8 cellular contexts compared by ENCODE assay signal in the genomic region with DNA sequence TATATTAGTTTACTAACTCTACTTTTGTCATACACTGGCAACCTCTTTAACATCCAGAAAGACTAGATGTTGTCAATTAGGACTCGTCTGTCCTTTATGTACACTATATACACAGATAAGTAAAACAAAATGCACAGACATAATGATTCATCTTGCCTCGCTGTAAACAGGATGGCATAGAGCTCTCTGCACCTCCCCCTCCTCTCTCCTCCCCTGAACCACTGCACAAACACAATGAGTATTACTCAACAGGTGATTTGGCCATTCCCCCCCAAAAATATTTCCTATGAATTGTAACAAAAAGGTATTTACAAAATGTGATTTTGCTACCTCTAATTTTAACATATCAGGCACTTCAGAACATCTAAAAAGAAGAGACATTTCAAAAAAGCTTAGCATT.
DNase-seq lines count a peak whose midpoint lies in the region; ATAC-seq, FAIRE-seq and TF ChIP-seq lines count a peak whose summit lies in the region.
"Not testable (repeated sequence)": the region's sequence is repeated elsewhere in the genome, so short reads cannot be mapped to it uniquely, and the experiment has no call there.

No MANE protein-coding gene starts in this region.

- H3K4me2 ChIP-seq in KMS-11, result peak overlapping the region; percentile 77
- H3K4me2 ChIP-seq in HepG2 (ENCODE audit: low read depth, low read length), result peak overlapping the region; percentile 79

- CTCF ChIA-PET in CD8-positive, alpha-beta T cell (lab: Charles Lee); HepG2 (lab: Yijun Ruan, JAX; ENCODE audit: low intra/inter-chr PET ratio, low total read pairs): not testable (repeated sequence)

- in situ Hi-C loops in astrocyte of the cerebellum (cut with HindIII; ENCODE audit: low sequenced_read_pairs); HepG2 (cut with HindIII; ENCODE audit: extremely low pct_ligation_motif_present, low pct_unique_long_range_greater_than_20kb): not testable (repeated sequence)

- peaks cover 35% of the 10 kb centered on the region for H3K36me3 Mint-ChIP-seq in CD8-positive, alpha-beta T cell

- peak overlapping the region; percentile 88 for H3K27ac Mint-ChIP-seq in CD8-positive, alpha-beta T cell

- WGBS in HepG2 (ENCODE audit: low lambda C conversion rate), result 0% methylated on average over 2 of the region's 2 CpGs
- 0 to 1% (median 0%) methylated on average over 2 of the region's 2 CpGs for WGBS in ovary, 3 donors
- WGBS in thyroid gland, 2 donors, result 0% methylated on average over 2 of the region's 2 CpGs

- H3K4me1 ChIP-seq in CD8-positive, alpha-beta T cell (ENCODE audit: insufficient read depth, low read length), result peaks cover 20% of the 10 kb centered on the region
- peaks cover 20% of the 10 kb centered on the region for H3K4me1 ChIP-seq in KMS-11 (ENCODE audit: low read depth, poor library complexity, severe bottlenecking)
- peaks cover 46% of the 10 kb centered on the region for H3K4me1 ChIP-seq in HepG2 (ENCODE audit: insufficient read depth, low read length)
- H3K4me1 ChIP-seq in ovary (ENCODE audit: insufficient read depth), result not testable (repeated sequence)
- H3K4me1 ChIP-seq in thyroid gland, result peaks cover 13 to 21% of the 10 kb centered on the region in 2 donors

- not testable (repeated sequence) for H2AFZ ChIP-seq in KMS-11 (ENCODE audit: low read depth); HepG2 (ENCODE audit: low read length)

- POLR2A ChIA-PET in CD8-positive, alpha-beta T cell (lab: Charles Lee), result interaction anchor here (2.6 to 3.2 kb wide), 2 partner anchors 16 to 95 kb away, joined by 10 to 14 read pairs; partner anchors contain the start of gene SCAND1
- POLR2A ChIA-PET in HepG2 (lab: Yijun Ruan, JAX), result interaction anchor here (0.7 to 1.6 kb wide), 4 partner anchors 16 to 307 kb away, joined by 3 to 9 read pairs (median 6); partner anchors contain the start of gene SCAND1

- not testable (repeated sequence) for H3K36me3 ChIP-seq in CD8-positive, alpha-beta T cell (ENCODE audit: insufficient read depth, low read length); KMS-11 (ENCODE audit: insufficient read depth); HepG2 (replicated peaks in 1 of 2; ENCODE audit: control insufficient read depth in 1 of 2, insufficient read depth in 2 of 2, low read length in 2 of 2); ovary; thyroid gland

- TF ChIP-seq EP300 in HepG2 (IDR thresholded peaks at IDR 0.05; ENCODE audit: low read depth in 2 of 2, low read length in 2 of 2); HepG2 (CRISPR knock-in tag; IDR thresholded peaks at IDR 0.05; ENCODE audit: borderline replicate concordance); ovary (IDR thresholded peaks at IDR 0.05): not testable (repeated sequence)

- H3K4me3 ChIP-seq in CD8-positive, alpha-beta T cell (ENCODE audit: low read depth, low read length); KMS-11 (IDR thresholded peaks at IDR 0.05; ENCODE audit: insufficient read depth, low read depth, low read length): not testable (repeated sequence)
- H3K4me3 ChIP-seq in astrocyte of the cerebellum (ENCODE audit: low read depth, low read length) (peak overlapping the region; percentile 84), epithelial cell of proximal tubule (ENCODE audit: low read depth, low read length) (peak overlapping the region; percentile 93), HepG2 (replicated peaks in 1 of 3; ENCODE audit: insufficient read depth in 1 of 3, low read depth in 2 of 3, low read length in 3 of 3) (peak overlapping the region; percentile 54 to 94 (median 87); a peak in 4 of 6 replicates), ovary (peak overlapping the region; percentile 93), thyroid gland (replicated peaks in 1 of 3) (peak overlapping the region in 2 of 3 donors; percentile 99)

- H3K4me3 Mint-ChIP-seq in CD8-positive, alpha-beta T cell, result peak overlapping the region; percentile 90

- not testable (repeated sequence) for ATAC-seq in CD8-positive, alpha-beta T cell; HepG2

- H3K79me2 ChIP-seq in KMS-11 (ENCODE audit: insufficient read depth, low read depth) (peaks cover 54% of the 10 kb centered on the region), HepG2 (ENCODE audit: insufficient read depth, low read length) (peaks cover 55% of the 10 kb centered on the region)

- peaks cover 19% of the 10 kb centered on the region for H4K20me1 ChIP-seq in KMS-11 (ENCODE audit: insufficient read depth)
- H4K20me1 ChIP-seq in HepG2 (ENCODE audit: insufficient read depth, low read length), result peaks cover 48% of the 10 kb centered on the region

- not testable (repeated sequence) for H3K9me3 ChIP-seq in CD8-positive, alpha-beta T cell (ENCODE audit: low read length); HepG2 (ENCODE audit: low read length); ovary; thyroid gland

- not testable (repeated sequence) for H3K27me3 Mint-ChIP-seq in CD8-positive, alpha-beta T cell (ENCODE audit: low read depth)

- 0 out of 4 replicates have a peak, but pooled peaks of 1 of the 2 experiments have one; percentile 20 for TF ChIP-seq POLR2A in HepG2 (IDR thresholded peaks at IDR 0.05; ENCODE audit: insufficient read depth in 1 of 2, low read depth in 2 of 2, low read length in 2 of 2)
- not testable (repeated sequence) for TF ChIP-seq POLR2A in ovary (IDR thresholded peaks at IDR 0.05); thyroid gland (IDR thresholded peaks at IDR 0.05)

- not testable (repeated sequence) for H3K9ac ChIP-seq in KMS-11
- peak overlapping the region; percentile 53 for H3K9ac ChIP-seq in HepG2 (ENCODE audit: insufficient read depth, low read depth, low read length)

- peaks cover 49% of the 10 kb centered on the region for H3K4me1 Mint-ChIP-seq in CD8-positive, alpha-beta T cell (ENCODE audit: low read depth)

- not testable (repeated sequence) for DNase-seq in CD8-positive, alpha-beta T cell; astrocyte of the cerebellum (ENCODE audit: low read depth); epithelial cell of proximal tubule (ENCODE audit: low read depth); HepG2 (ENCODE audit: low spot score); ovary; thyroid gland

- H3K27me3 ChIP-seq in CD8-positive, alpha-beta T cell (ENCODE audit: insufficient read depth, low read length); KMS-11 (ENCODE audit: insufficient read depth, low read depth); HepG2 (ENCODE audit: control insufficient read depth in 1 of 2, insufficient read depth in 2 of 2, low read length in 2 of 2); ovary; thyroid gland: not testable (repeated sequence)

- not testable (repeated sequence) for TF ChIP-seq CTCF in CD8-positive, alpha-beta T cell (IDR thresholded peaks at IDR 0.05); KMS-11 (conservative IDR thresholded peaks at IDR 0.05; ENCODE audit: low read depth, low read length); VCaP (conservative IDR thresholded peaks at IDR 0.05); astrocyte of the cerebellum (IDR thresholded peaks at IDR 0.05; ENCODE audit: low read depth, low read length, missing control alignments); epithelial cell of proximal tubule (conservative IDR thresholded peaks at IDR 0.05; ENCODE audit: low read depth, low read length); HepG2 (CRISPR knock-in tag; IDR thresholded peaks at IDR 0.05); ovary (IDR thresholded peaks at IDR 0.05); thyroid gland (IDR thresholded peaks at IDR 0.05)

- not testable (repeated sequence) for BruUV-seq in HepG2 (replicated peaks; lab: Mats Ljungman, UMichigan)

- not testable (repeated sequence) for H3K9me3 Mint-ChIP-seq in CD8-positive, alpha-beta T cell

- FAIRE-seq in HepG2 (lab: Jason Lieb, UNC), result not testable (repeated sequence)

- TF ChIP-seq RAD21 in HepG2 (CRISPR knock-in tag; IDR thresholded peaks at IDR 0.05), result not testable (repeated sequence)

- intact Hi-C loops in CD8-positive, alpha-beta T cell (cut with DNase I, micrococcal nuclease); ovary (cut with DNase I); thyroid gland (cut with DNase I): not testable (repeated sequence)
- intact Hi-C loops in HepG2 (cut with micrococcal nuclease; ENCODE audit: unreplicated experiment), result loop anchor here (1.0 kb wide), 1 partner anchor 54 kb away; no protein-coding TSS in a partner anchor

- H3K27ac ChIP-seq in CD8-positive, alpha-beta T cell (ENCODE audit: low read depth, low read length); KMS-11; HepG2 (ENCODE audit: extremely low read length, insufficient read depth, low read length); ovary: not testable (repeated sequence)
- H3K27ac ChIP-seq in VCaP (peak overlapping the region; percentile 98; the same call in 1 of the 2 replicates), thyroid gland (peak overlapping the region in 1 of 3 donors; percentile 99)

TF ChIP-seq in HepG2, 621 proteins besides CTCF, POLR2A, EP300 and RAD21 (continues in another document):
- peak; percentile 58 for TF ChIP-seq CEBPG (CRISPR knock-in tag; IDR thresholded peaks at IDR 0.05)
- TF ChIP-seq FOXA3 (CRISPR knock-in tag; IDR thresholded peaks at IDR 0.05), result peak; percentile 73
- TF ChIP-seq GABPA (IDR thresholded peaks at IDR 0.05; ENCODE audit: low read depth, low read length), result not testable (repeated sequence)
- peak; percentile 21; the same call in 1 of the 2 replicates for TF ChIP-seq GABPA (CRISPR knock-in tag; IDR thresholded peaks at IDR 0.05; ENCODE audit: low read depth)
